ENCODE assay signal across 2 cellular contexts in the genomic region with DNA sequence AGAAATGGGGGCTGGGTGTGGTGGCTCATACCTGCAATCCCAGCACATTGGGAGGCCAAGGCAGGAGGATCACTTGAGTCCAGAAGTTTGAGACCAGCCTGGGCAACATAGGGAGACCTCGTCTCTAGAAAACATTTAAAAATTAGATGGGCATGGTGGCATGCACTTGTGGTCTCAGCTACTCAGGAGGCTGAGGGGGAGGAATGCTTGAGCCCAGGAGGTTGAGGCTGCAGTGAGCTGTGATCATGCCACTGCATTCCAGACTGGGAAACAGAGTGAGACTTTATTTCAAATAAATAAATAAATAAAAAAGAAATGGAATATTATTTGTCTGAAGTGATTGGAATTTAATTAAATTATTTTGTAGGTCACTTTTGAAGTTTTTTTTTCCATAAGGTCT. TPM values are rescaled to one million over a fixed set of nuclear protein-coding genes. Genes with fewer than 3 reads are reported as not detected.
"Had no signal": no experiment of that assay in that cellular context is flagged by ENCODE, and none has a peak within 500 bp of the region (broad histone marks: within the 10 kb centered on the region; RNA-seq: fewer than 3 reads in every experiment).

No MANE protein-coding gene starts in this region.

RNA-seq across cellular contexts. Expression of gene KCNE3, which starts 50.4 kb away (rescaled TPM):
- total RNA-seq: activated B cell treated with CpG ODN at 0.5 μM for 24 hours, SJSA1 had no signal
